Comparison of ENCODE assay signal across 8 cellular contexts in genomic region chr2:60880988-60881932, GRCh38. TPM values are rescaled to one million over a fixed set of nuclear protein-coding genes. Genes with fewer than 3 reads are reported as not detected.
DNase-seq lines count a peak whose midpoint lies in the region; ATAC-seq, FAIRE-seq and TF ChIP-seq lines count a peak whose summit lies in the region.

TSS of gene REL (plus strand) at chr2:60881574. CDS start at chr2:60881841, 267 bp downstream.

- peak within 1 kb of the TSS; percentile 90 for H3K4me2 ChIP-seq in neural progenitor cell

- H3K27me3 ChIP-seq in foreskin keratinocyte (no peaks in the 10 kb centered on the region), neural progenitor cell (peaks cover 15% of the 10 kb centered on the region), stomach smooth muscle (ENCODE audit: control insufficient read depth in 1 of 2, insufficient read depth in 2 of 2, low read length in 2 of 2) (no peaks in the 10 kb centered on the region)

- H3K9ac ChIP-seq in neural progenitor cell (peak within 1 kb of the TSS; percentile 15), stomach smooth muscle (ENCODE audit: low read length in 2 of 2) (peak within 1 kb of the TSS; percentile 89 to 98)

- H3K4me1 ChIP-seq in foreskin keratinocyte (peaks cover 20% of the 10 kb centered on the region), neural progenitor cell (peaks cover 13% of the 10 kb centered on the region), stomach smooth muscle (ENCODE audit: control insufficient read depth, insufficient read depth, low read length) (no peaks in the 10 kb centered on the region)

- peak; percentile 89 for DNase-seq in GDM1 (lab: John Stamatoyannopoulos, UW)
- peak; percentile 97 for DNase-seq in H54 (ENCODE audit: insufficient read length, low spot score)
- peak; percentile 94 for DNase-seq in LoVo (ENCODE audit: low spot score)
- peak; percentile 82 for DNase-seq in SHP77 treated with DMSO at 0.1 percent for 48 hours (lab: John Stamatoyannopoulos, UW)
- peak; percentile 85 for DNase-seq in activated gamma-delta T cell treated with Interleukin-2 at 50 U/mL for 16 hours
- peak; percentile 70 to 81 for DNase-seq in foreskin keratinocyte
- peak; percentile 97 for DNase-seq in neural progenitor cell (ENCODE audit: low spot score)

- peaks cover 33% of the 10 kb centered on the region for H3K79me2 ChIP-seq in neural progenitor cell (ENCODE audit: low read depth)

- no peaks in the 10 kb centered on the region for H3K9me3 Mint-ChIP-seq in neural progenitor cell

- TF ChIP-seq CTCF in foreskin keratinocyte (conservative IDR thresholded peaks at IDR 0.05) = peak; percentile 50
- peak; percentile 33 for TF ChIP-seq CTCF in neural progenitor cell (IDR thresholded peaks at IDR 0.05)

- peak; percentile 93 for ATAC-seq in foreskin keratinocyte

- H2AFZ ChIP-seq in neural progenitor cell (replicated peaks) = peak within 1 kb of the TSS; percentile 90

- peak within 1 kb of the TSS; percentile 100 for H3K27ac ChIP-seq in foreskin keratinocyte
- peak within 1 kb of the TSS; percentile 87 for H3K27ac ChIP-seq in neural progenitor cell
- H3K27ac ChIP-seq in stomach smooth muscle (ENCODE audit: low read length) = peak within 1 kb of the TSS; percentile 92

- H3K4me3 Mint-ChIP-seq in neural progenitor cell = peak within 1 kb of the TSS; percentile 96

- peak; percentile 92 for FAIRE-seq in H54 (lab: Jason Lieb, UNC)

- peak within 1 kb of the TSS; percentile 93 for H3K27ac Mint-ChIP-seq in neural progenitor cell

- peaks cover 16% of the 10 kb centered on the region for H4K20me1 ChIP-seq in neural progenitor cell (ENCODE audit: low read depth)

- TF ChIP-seq POLR2A in H54 (IDR thresholded peaks at IDR 0.05; ENCODE audit: low read depth, low read length) = peak; percentile 50

- H3K4me3 ChIP-seq in neural progenitor cell = peak within 1 kb of the TSS; percentile 78
- peak within 1 kb of the TSS; percentile 88 to 92 for H3K4me3 ChIP-seq in stomach smooth muscle (ENCODE audit: low read length in 2 of 2)

- H3K36me3 Mint-ChIP-seq in neural progenitor cell = no peaks in the 10 kb centered on the region

- no peaks in the 10 kb centered on the region for H3K27me3 Mint-ChIP-seq in neural progenitor cell (ENCODE audit: insufficient read depth, low read depth)

- H3K4me1 Mint-ChIP-seq in neural progenitor cell = peaks cover 23% of the 10 kb centered on the region

- H3K9me3 ChIP-seq in neural progenitor cell (ENCODE audit: low read depth) = no peaks in the 10 kb centered on the region
- H3K9me3 ChIP-seq in stomach smooth muscle (ENCODE audit: control insufficient read depth in 2 of 2, low read length in 2 of 2) = no peaks in the 10 kb centered on the region

- H3K36me3 ChIP-seq in neural progenitor cell (no peaks in the 10 kb centered on the region), stomach smooth muscle (ENCODE audit: control insufficient read depth in 2 of 2, insufficient read depth in 2 of 2, low read length in 2 of 2) (no peaks in the 10 kb centered on the region)

- H3F3A ChIP-seq in neural progenitor cell (ENCODE audit: low read depth) = peaks cover 26% of the 10 kb centered on the region

RNA-seq across cellular contexts. Expression of gene REL, which starts in this region (rescaled TPM):
- total RNA-seq in foreskin keratinocyte (9.6 and 11.1 TPM in 2 replicates), neural progenitor cell (ENCODE audit: low replicate concordance) (7.1 and 12.0 TPM in 2 replicates)
- polyA plus RNA-seq in foreskin keratinocyte = 0.32 and 0.42 TPM in 2 replicates

Comparison
In these comparisons a context has a peak if more than half of its experiments do, and no peak if none do; other contexts are left out.
1. Peak in every context shown above with its lines: DNase-seq, ATAC-seq, H3K4me3 ChIP-seq and H3K27ac ChIP-seq.